8 cellular contexts compared by ENCODE assay signal in genomic region chr11:14519692-14520085, GRCh38. TPM values are rescaled to one million over a fixed set of nuclear protein-coding genes. Genes with fewer than 3 reads are reported as not detected.
DNase-seq lines count a peak whose midpoint lies in the region; ATAC-seq and TF ChIP-seq lines count a peak whose summit lies in the region.

No MANE protein-coding gene starts in this region.

- peak overlapping the region; percentile 98 for H3K27ac Mint-ChIP-seq in activated T-cell treated with anti-CD3 and anti-CD28 coated beads, Interleukin-2, amount 50 U/mL, for 24 hours

- intact Hi-C loops in PC-3 (cut with micrococcal nuclease): loop anchor here (1.0 kb wide), 1 partner anchor 373 kb away; the partner anchor contains the start of gene CYP2R1

- peak overlapping the region; percentile 88 for H3K27ac ChIP-seq in PC-3 (ENCODE audit: low read length)
- H3K27ac ChIP-seq in cingulate gyrus (ENCODE audit: low read depth, low read length): peak overlapping the region; percentile 73
- peak overlapping the region; percentile 93 for H3K27ac ChIP-seq in muscle layer of colon (ENCODE audit: low read depth, low read length)

- H3K4me3 ChIP-seq in PC-3 (ENCODE audit: low read length) (peak overlapping the region; percentile 80), muscle layer of colon (ENCODE audit: low read depth in 1 of 2, low read length in 2 of 2) (peak overlapping the region; percentile 72 to 86)

- peak overlapping the region; percentile 85 for H2AFZ ChIP-seq in PC-3 (ENCODE audit: low read length)

- H3K4me2 ChIP-seq in PC-3 (ENCODE audit: low read length): peak overlapping the region; percentile 79

- no peaks in the 10 kb centered on the region for H3K9me3 Mint-ChIP-seq in activated T-cell treated with anti-CD3 and anti-CD28 coated beads, Interleukin-2, amount 50 U/mL, for 24 hours

- no peaks in the 10 kb centered on the region for H3K9me2 ChIP-seq in PC-3 (replicated peaks; ENCODE audit: low read length)

- no peaks in the 10 kb centered on the region for H3K9me3 ChIP-seq in PC-3 (ENCODE audit: low read length)
- no peaks in the 10 kb centered on the region for H3K9me3 ChIP-seq in muscle layer of colon (ENCODE audit: low read length)

- H3K4me1 ChIP-seq in PC-3 (ENCODE audit: insufficient read depth, low read length): peaks cover 10% of the 10 kb centered on the region; the same call in 1 of the 2 replicates
- peaks cover 19% of the 10 kb centered on the region for H3K4me1 ChIP-seq in muscle layer of colon (ENCODE audit: insufficient read depth, low read length)

- DNase-seq in activated T-cell treated with anti-CD3 and anti-CD28 coated beads, Interleukin-2, amount 50 U/mL, for 24 hours: no peak
- DNase-seq in activated T-cell treated with anti-CD3 and anti-CD28 coated beads for 4 hours: no peak
- DNase-seq in PC-3: peak; percentile 26
- DNase-seq in glomerular visceral epithelial cell (ENCODE audit: extremely low spot score): no peak
- DNase-seq in ecto neural progenitor cell (ENCODE audit: low spot score): no peak

- ATAC-seq in HG02840 (IDR thresholded peaks at IDR 0.05; ENCODE audit: low FRiP score, unreplicated experiment) (peak; percentile 21), PC-3 (peak; percentile 46)

- H3K4me1 Mint-ChIP-seq in activated T-cell treated with anti-CD3 and anti-CD28 coated beads, Interleukin-2, amount 50 U/mL, for 24 hours (ENCODE audit: low read depth): peaks cover 31% of the 10 kb centered on the region

- H3K9ac ChIP-seq in PC-3 (ENCODE audit: low read length): peak overlapping the region; percentile 99
- peak overlapping the region; percentile 50 for H3K9ac ChIP-seq in muscle layer of colon (ENCODE audit: low read length)

- H3F3A ChIP-seq in PC-3 (ENCODE audit: low read length, unreplicated experiment): no peaks in the 10 kb centered on the region

- POLR2A ChIA-PET in PC-3 (lab: Charles Lee; ENCODE audit: unreplicated experiment): interaction anchor here (0.7 kb wide), 1 partner anchor 1070 kb away, joined by 3 read pairs; no protein-coding TSS in a partner anchor

- peaks cover 24% of the 10 kb centered on the region for H3K36me3 ChIP-seq in PC-3 (ENCODE audit: low read depth, low read length)
- peaks cover 7% of the 10 kb centered on the region for H3K36me3 ChIP-seq in muscle layer of colon (ENCODE audit: insufficient read depth, low read length)

- H3K36me3 Mint-ChIP-seq in activated T-cell treated with anti-CD3 and anti-CD28 coated beads, Interleukin-2, amount 50 U/mL, for 24 hours (ENCODE audit: low read depth): peaks cover 57% of the 10 kb centered on the region

- peaks cover 41% of the 10 kb centered on the region for H3K79me2 ChIP-seq in PC-3 (ENCODE audit: low read length)

- TF ChIP-seq CTCF in PC-3 (conservative IDR thresholded peaks at IDR 0.05; ENCODE audit: low read depth, low read length): no peak

- CTCF ChIA-PET in PC-3 (lab: Charles Lee): no interaction called here

- H3K27me3 Mint-ChIP-seq in activated T-cell treated with anti-CD3 and anti-CD28 coated beads, Interleukin-2, amount 50 U/mL, for 24 hours: no peaks in the 10 kb centered on the region

- H3K27me3 ChIP-seq in PC-3 (ENCODE audit: low read length) (no peaks in the 10 kb centered on the region), muscle layer of colon (ENCODE audit: control insufficient read depth in 1 of 2, insufficient read depth in 2 of 2, low read length in 2 of 2) (no peaks in the 10 kb centered on the region)

- H3K4me3 Mint-ChIP-seq in activated T-cell treated with anti-CD3 and anti-CD28 coated beads, Interleukin-2, amount 50 U/mL, for 24 hours: peak overlapping the region; percentile 95

- BruUV-seq in PC-3 (replicated peaks; lab: Mats Ljungman, UMichigan): TSS peak; percentile 64

- H4K20me1 ChIP-seq in PC-3 (ENCODE audit: low read length): no peaks in the 10 kb centered on the region

RNA-seq across cellular contexts. Expression of gene PSMA1, which starts 0.5 kb away (rescaled TPM):
- total RNA-seq in PC-3 (2014; rRNA removed): 213 and 275 TPM in 2 replicates

RNA-seq across cellular contexts. Expression of gene COPB1, which starts 20.1 kb away (rescaled TPM):
- total RNA-seq in PC-3 (2014; rRNA removed): 74.1 and 94.8 TPM in 2 replicates
